12 cellular contexts compared by ENCODE assay signal in the genomic region with DNA sequence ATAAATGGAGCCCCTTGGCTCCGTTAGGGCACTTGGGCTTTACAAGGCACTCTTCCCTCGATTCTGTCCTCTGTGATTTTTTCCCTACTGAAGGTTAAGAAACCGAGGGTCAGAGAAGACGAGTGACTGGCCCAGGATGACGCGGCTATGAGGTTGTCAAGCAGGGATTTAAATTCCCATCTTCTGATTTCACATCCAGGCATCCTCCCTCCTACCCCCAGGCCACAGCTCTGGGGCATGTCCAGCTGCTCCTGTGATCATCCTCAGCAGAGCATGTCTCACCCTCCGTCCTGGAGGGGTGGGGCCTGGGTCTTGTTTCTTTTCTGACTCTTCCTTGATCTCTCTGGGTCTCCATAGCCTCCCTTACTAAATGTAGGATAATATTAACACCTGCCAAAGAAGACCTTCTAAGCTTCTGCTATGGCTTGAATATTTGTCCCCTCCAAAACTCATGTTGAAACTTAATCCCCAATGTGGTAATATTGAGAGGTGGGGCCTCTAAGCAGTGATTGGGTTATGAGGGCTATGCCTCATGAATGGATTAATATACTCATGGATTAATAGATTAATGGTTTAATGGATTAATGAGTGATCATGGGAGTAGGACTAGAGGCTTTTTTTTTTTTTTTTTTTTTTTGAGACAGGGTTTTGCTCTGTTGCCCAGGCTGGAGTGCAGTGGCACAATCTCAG. TPM values are rescaled to one million over a fixed set of nuclear protein-coding genes. Genes with fewer than 3 reads are reported as not detected.
DNase-seq lines count a peak whose midpoint lies in the region; ATAC-seq and TF ChIP-seq lines count a peak whose summit lies in the region.
"Had no signal": no experiment of that assay in that cellular context is flagged by ENCODE, and none has a peak within 500 bp of the region (broad histone marks: within the 10 kb centered on the region; RNA-seq: fewer than 3 reads in every experiment).

No MANE protein-coding gene starts in this region.

- H3K9me3 ChIP-seq in PC-9 (ENCODE audit: insufficient read depth, low read depth) (no peaks in the 10 kb centered on the region), esophagus (ENCODE audit: control insufficient read depth in 2 of 2, insufficient read depth in 1 of 2, low read depth in 1 of 2, low read length in 1 of 2) (no peaks in the 10 kb centered on the region)

- WGBS in esophagus, 2 donors = 76 to 85% methylated on average over 7 of the region's 7 CpGs

- H3K79me2 ChIP-seq in PC-9 (ENCODE audit: low read depth) = peaks cover 22% of the 10 kb centered on the region

- TF ChIP-seq CTCF in PC-9 (conservative IDR thresholded peaks at IDR 0.05) = no peak

- no peak overlapping the region for H2AFZ ChIP-seq in PC-9

- no peaks in the 10 kb centered on the region for H3K9me2 ChIP-seq in PC-9 (ENCODE audit: insufficient read depth)

- no peaks in the 10 kb centered on the region for H4K20me1 ChIP-seq in PC-9 (ENCODE audit: insufficient read depth)

- POLR2A ChIA-PET in PC-9 (lab: Charles Lee; ENCODE audit: unreplicated experiment) = no interaction called here

- CTCF ChIA-PET in PC-9 (lab: Charles Lee) = no interaction called here

- H3F3A ChIP-seq in PC-9 (ENCODE audit: insufficient read depth, low read depth) = peaks cover 23% of the 10 kb centered on the region

- no peak for ATAC-seq in GM19324 (IDR thresholded peaks at IDR 0.05; ENCODE audit: low FRiP score, unreplicated experiment)
- ATAC-seq in HG02642 (IDR thresholded peaks at IDR 0.05; ENCODE audit: poor library complexity, unreplicated experiment) = no peak

- H3K4me2 ChIP-seq in PC-9 = peak overlapping the region; percentile 73

- H3K27me3 ChIP-seq in PC-9 (ENCODE audit: insufficient read depth, low read depth) (no peaks in the 10 kb centered on the region), esophagus (ENCODE audit: control insufficient read depth in 1 of 2, insufficient read depth in 2 of 2, low read length in 2 of 2) (no peaks in the 10 kb centered on the region)

- no TSS peak for BruUV-seq in PC-9 (replicated peaks; lab: Mats Ljungman, UMichigan)

- intact Hi-C loops in PC-9 (cut with micrococcal nuclease; ENCODE audit: unreplicated experiment) = no loop called here

- no peak overlapping the region for H3K4me3 ChIP-seq in PC-9
- no peak overlapping the region for H3K4me3 ChIP-seq in esophagus (ENCODE audit: low read depth in 1 of 2, low read length in 2 of 2)

- DNase-seq in ELR (ENCODE audit: low read depth) (peak; percentile 97), PC-9 (peak; percentile 61 to 74), non-pigmented ciliary epithelial cell (ENCODE audit: low read depth) (peak; percentile 60), NCI-H2196 treated with DMSO at 0.1 percent for 48 hours (lab: John Stamatoyannopoulos, UW; ENCODE audit: unreplicated experiment) (no peak)
- no peak for DNase-seq in activated CD4-positive, alpha-beta T cell treated with anti-CD3 and anti-CD28 coated beads for 1 hour
- DNase-seq: activated CD4-positive, alpha-beta T cell treated with anti-CD3 and anti-CD28 coated beads, Interleukin-2, amount 10 ng/mL, durations not matched to agents 24 days and 14 days; NCI-H187 treated with DMSO at 0.1 percent for 48 hours had no signal

- H3K27ac ChIP-seq in PC-9 = peak overlapping the region; percentile 99
- H3K27ac ChIP-seq in esophagus (ENCODE audit: low read depth in 2 of 2, low read length in 1 of 2) = peak overlapping the region; percentile 32 to 77

- H3K36me3 ChIP-seq in PC-9 (ENCODE audit: low read depth) (no peaks in the 10 kb centered on the region), esophagus (ENCODE audit: control insufficient read depth in 2 of 2, insufficient read depth in 2 of 2, low read length in 1 of 2) (peaks cover 0 to 15% of the 10 kb centered on the region in 2 donors)

- H3K4me1 ChIP-seq in PC-9 (replicated peaks; ENCODE audit: insufficient read depth) = peaks cover 52% of the 10 kb centered on the region
- peaks cover 3 to 7% of the 10 kb centered on the region in 2 donors for H3K4me1 ChIP-seq in esophagus (ENCODE audit: control insufficient read depth in 2 of 2, insufficient read depth in 2 of 2, low read length in 1 of 2)

RNA-seq across cellular contexts. Expression of a gene that starts 4.6 kb away (rescaled TPM):
- 21.7 and 24.6 TPM in 2 replicates for total RNA-seq in PC-9 (2021)
- polyA plus RNA-seq in esophagus = 100 to 1,000 TPM; 163 to 275 TPM
- total RNA-seq: endothelial cell of umbilical vein, subcutaneous adipose tissue had no signal
- polyA plus RNA-seq: endothelial cell of umbilical vein had no signal

RNA-seq across cellular contexts. Expression of a gene that starts 23.2 kb away (rescaled TPM):
- total RNA-seq in PC-9 (2021) = not detected in 2 replicates
- polyA plus RNA-seq in esophagus = under 1 TPM; 0.28 to 0.51 TPM
- total RNA-seq: activated CD4-positive, alpha-beta T cell treated with anti-CD3 and anti-CD28 coated beads, Interleukin-2, amount 10 ng/mL, durations not matched to agents 24 days and 14 days; endothelial cell of umbilical vein; subcutaneous adipose tissue had no signal
- polyA plus RNA-seq: endothelial cell of umbilical vein had no signal

RNA-seq across cellular contexts. Expression of a gene that starts 31.6 kb away (rescaled TPM):
- total RNA-seq in PC-9 (2021) = 1.2 TPM in 1 of 2 replicates, not detected in the other
- 10 to 100 TPM; 17.0 to 20.6 TPM for polyA plus RNA-seq in esophagus
- total RNA-seq: endothelial cell of umbilical vein had no signal
- polyA plus RNA-seq: endothelial cell of umbilical vein had no signal

RNA-seq across cellular contexts. Expression of a gene that starts 42.9 kb away (rescaled TPM):
- total RNA-seq in PC-9 (2021) = 57.2 and 59.9 TPM in 2 replicates
- polyA plus RNA-seq in esophagus = 10 to 100 TPM; 10.1 to 16.0 TPM

Comparison
In these comparisons a context has a peak if more than half of its experiments do, and no peak if none do; other contexts are left out.
1. DNase-seq: peak in ELR (single experiment), PC-9 (2 of 2) and non-pigmented ciliary epithelial cell (single experiment); none in NCI-H2196 treated with DMSO at 0.1 percent for 48 hours (single experiment) and activated CD4-positive, alpha-beta T cell treated with anti-CD3 and anti-CD28 coated beads for 1 hour (single experiment).